In the genomic region with DNA sequence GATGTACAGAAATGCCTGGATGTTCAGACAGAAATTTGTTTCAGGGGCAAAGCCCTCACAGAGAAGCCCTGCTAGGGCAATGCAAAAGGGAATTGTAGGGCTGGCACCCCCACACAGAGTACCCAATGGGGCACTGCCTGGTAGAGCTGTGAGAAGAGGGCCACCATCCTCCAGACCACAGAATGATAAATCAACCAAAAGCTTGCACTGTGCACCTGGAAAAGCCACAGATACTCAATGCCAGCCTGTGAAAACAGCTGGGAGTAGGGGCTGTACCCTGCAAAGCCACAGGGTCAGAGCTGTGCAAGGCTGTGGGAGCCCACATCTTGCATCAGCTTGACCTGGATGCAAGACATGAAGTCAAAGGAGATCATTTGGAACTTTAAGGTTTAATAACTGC, we compare ENCODE assay signal across 29 cellular contexts.
"Had no signal": no experiment of that assay in that cellular context is flagged by ENCODE, and none has a peak within 500 bp of the region (broad histone marks: within the 10 kb centered on the region; RNA-seq: fewer than 3 reads in every experiment).

No MANE protein-coding gene starts in this region.

- FAIRE-seq: islet of Langerhans, kidney, small intestine had no signal

- H3K4me3 ChIP-seq: left lung, lower lobe of right lung, neural progenitor cell, spleen, stomach, testis, thyroid gland, transverse colon, upper lobe of left lung had no signal

- H3K36me3 ChIP-seq: left lung, lower lobe of right lung, neural progenitor cell, neutrophil, spleen, stomach, thyroid gland, transverse colon, upper lobe of left lung had no signal

- H3K4me2 ChIP-seq: neural progenitor cell had no signal

- H3K9ac ChIP-seq: neural progenitor cell, parathyroid adenoma had no signal

- H3K27me3 ChIP-seq: left lung, neural progenitor cell, neutrophil, spleen, stomach, testis, thyroid gland, transverse colon, upper lobe of left lung had no signal

- H2AFZ ChIP-seq: neural progenitor cell, parathyroid adenoma had no signal

- H3K27ac ChIP-seq: left lung, lower lobe of right lung, neural progenitor cell, neutrophil, parathyroid adenoma, spleen, stomach, testis, thyroid gland, transverse colon, upper lobe of left lung had no signal

- ATAC-seq: left colon; left lung; lower lobe of right lung; natural killer cell; right cardiac atrium; sciatic nerve; stimulated activated naive B cell treated with anti-CD40 and anti-IgM and Interleukin-4, amounts not matched to agents 10 μg/mL and 1 μg/mL and 100 μg/mL, for 72 hours; stimulated activated naive CD8-positive, alpha-beta T cell treated with anti-CD3 and anti-CD28 coated beads, Interleukin-15, Interleukin-2, amounts not matched to agents 100 U/mL and 50 U/mL, for 24 hours had no signal

- H3K4me1 ChIP-seq: left lung, lower lobe of right lung, neural progenitor cell, parathyroid adenoma, spleen, testis, thyroid gland, transverse colon, upper lobe of left lung had no signal

- H3K79me2 ChIP-seq: parathyroid adenoma had no signal

- H3K9me3 ChIP-seq: lower lobe of right lung, neutrophil, testis, thyroid gland, transverse colon had no signal

- DNase-seq: head of caudate nucleus; hypothalamus; immature natural killer cell; kidney; left colon; left lung; lower lobe of right lung; mammary epithelial cell; mesenchymal stem cell; naive B cell; natural killer cell; nephron progenitor cell; occipital lobe; retina; small intestine; spleen; stimulated activated naive B cell treated with anti-CD40 and anti-IgM and Interleukin-4, amounts not matched to agents 10 μg/mL and 1 μg/mL and 100 μg/mL, for 72 hours; stimulated activated naive CD8-positive, alpha-beta T cell treated with anti-CD3 and anti-CD28 coated beads, Interleukin-15, Interleukin-2, amounts not matched to agents 100 U/mL and 50 U/mL, for 24 hours; stomach; testis; thyroid gland; transverse colon; upper lobe of left lung had no signal
